Comparison of ENCODE assay signal across 8 cellular contexts in the genomic region with DNA sequence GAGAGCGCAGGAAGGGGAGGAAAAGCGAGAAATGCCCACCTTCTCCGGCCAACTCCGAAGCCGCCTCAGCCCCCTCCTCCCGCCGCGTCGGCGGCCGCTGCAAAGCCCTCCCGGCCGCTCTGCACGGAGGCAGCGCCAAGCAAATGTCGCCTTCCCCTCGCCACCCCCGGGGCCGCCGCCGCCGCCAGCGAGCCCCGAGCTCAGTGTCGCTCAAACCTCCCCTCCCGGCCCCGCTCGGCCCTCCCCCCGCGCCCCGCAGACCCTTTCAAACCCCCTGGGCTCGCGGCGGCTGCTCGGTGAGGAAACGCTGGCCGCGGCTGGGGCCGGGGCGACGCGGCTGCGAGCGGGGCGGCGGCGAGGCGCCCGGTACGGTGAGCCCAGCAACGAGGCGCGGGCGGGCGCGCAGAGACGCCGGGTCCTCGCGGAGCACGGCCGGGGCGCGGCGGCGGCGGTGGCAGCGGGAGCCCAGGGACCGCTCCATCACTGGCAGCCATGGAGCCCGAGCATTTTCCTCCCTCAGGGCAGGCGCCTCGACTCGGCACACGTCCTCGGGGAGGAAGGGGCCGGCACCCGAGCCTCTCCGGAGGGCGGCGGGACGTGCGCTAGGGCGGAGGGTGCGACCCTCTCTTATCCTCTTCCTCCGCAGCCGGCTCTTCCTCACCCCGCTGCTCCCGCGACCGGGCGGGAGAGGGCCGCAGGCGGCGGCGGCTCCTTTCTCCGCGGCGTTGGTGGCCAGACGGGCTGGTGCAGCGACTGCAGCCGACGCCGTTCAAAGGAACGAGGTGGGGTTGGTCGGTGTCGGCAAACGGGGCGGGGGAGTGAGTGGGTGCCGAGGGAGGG. TPM values are rescaled to one million over a fixed set of nuclear protein-coding genes. Genes with fewer than 3 reads are reported as not detected.
DNase-seq lines count a peak whose midpoint lies in the region; ATAC-seq, FAIRE-seq and TF ChIP-seq lines count a peak whose summit lies in the region.

No MANE protein-coding gene starts in this region.

- H3K27ac ChIP-seq in DND-41 (ENCODE audit: low read length) (peak overlapping the region; percentile 90), gastroesophageal sphincter (peak overlapping the region; percentile 90 to 98 (median 97)), pancreas (peak overlapping the region; percentile 93 to 98 (median 95))

- H3K36me3 ChIP-seq in DND-41 (ENCODE audit: insufficient read depth, low read length) (peaks cover 16% of the 10 kb centered on the region), gastroesophageal sphincter (peaks cover 0 to 12% of the 10 kb centered on the region in 2 donors), pancreas (no peaks in the 10 kb centered on the region)

- H3K4me3 ChIP-seq in DND-41 (ENCODE audit: low read depth in 1 of 2, low read length in 2 of 2) = peak overlapping the region; percentile 35 to 69
- peak overlapping the region; percentile 83 to 85 for H3K4me3 ChIP-seq in gastroesophageal sphincter
- H3K4me3 ChIP-seq in pancreas = peak overlapping the region; percentile 66 to 94 (median 88)

- ATAC-seq in DND-41 (ENCODE audit: insufficient read depth, low read depth) (peak; percentile 31), GM21717 (IDR thresholded peaks at IDR 0.05; ENCODE audit: unreplicated experiment) (peak; percentile 21), gastroesophageal sphincter (peak; percentile 1), pancreas (peak; percentile 4 to 55 (median 44)), GM18861 (IDR thresholded peaks at IDR 0.05; ENCODE audit: unreplicated experiment) (no peak)
- ATAC-seq in activated T-helper 17 cell treated with anti-CD3 and anti-CD28 coated beads, Interleukin-2, amount 50 U/mL, for 72 hours (replicated peaks) = peak; percentile 36

- peak; percentile 42 for DNase-seq in DND-41
- DNase-seq in LoVo (ENCODE audit: low spot score) = peak; percentile 13
- DNase-seq in pancreas = peak in 4 of 6 donors; percentile 19 to 71 (median 48)
- no peak for DNase-seq in cortex of kidney (lab: John Stamatoyannopoulos, UW)

- no peaks in the 10 kb centered on the region for H3K9me3 ChIP-seq in DND-41 (ENCODE audit: insufficient read depth, low read length, severe bottlenecking)
- no peaks in the 10 kb centered on the region for H3K9me3 ChIP-seq in gastroesophageal sphincter
- no peaks in the 10 kb centered on the region for H3K9me3 ChIP-seq in pancreas

- peaks cover 24% of the 10 kb centered on the region for H4K20me1 ChIP-seq in DND-41 (ENCODE audit: insufficient read depth, low read length)

- H3K27me3 ChIP-seq in DND-41 (ENCODE audit: insufficient read depth, low read length, poor library complexity) (no peaks in the 10 kb centered on the region), gastroesophageal sphincter (no peaks in the 10 kb centered on the region), pancreas (no peaks in the 10 kb centered on the region)

- H3K4me3 Mint-ChIP-seq in activated T-helper 17 cell treated with anti-CD3 and anti-CD28 coated beads, Interleukin-2, amount 50 U/mL, for 72 hours = peak overlapping the region; percentile 90

- peaks cover 29% of the 10 kb centered on the region for H3K4me1 Mint-ChIP-seq in activated T-helper 17 cell treated with anti-CD3 and anti-CD28 coated beads, Interleukin-2, amount 50 U/mL, for 72 hours

- peak overlapping the region; percentile 79 for H3K27ac Mint-ChIP-seq in activated T-helper 17 cell treated with anti-CD3 and anti-CD28 coated beads, Interleukin-2, amount 50 U/mL, for 72 hours

- no peaks in the 10 kb centered on the region for H3K9me3 Mint-ChIP-seq in activated T-helper 17 cell treated with anti-CD3 and anti-CD28 coated beads, Interleukin-2, amount 50 U/mL, for 72 hours

- H3K79me2 ChIP-seq in DND-41 (ENCODE audit: insufficient read depth, low read length) = peaks cover 37% of the 10 kb centered on the region

- peak in 1 of 2 donors; percentile 53 for TF ChIP-seq POLR2A in gastroesophageal sphincter (IDR thresholded peaks at IDR 0.05)

- H3K27me3 Mint-ChIP-seq in activated T-helper 17 cell treated with anti-CD3 and anti-CD28 coated beads, Interleukin-2, amount 50 U/mL, for 72 hours = no peaks in the 10 kb centered on the region

- peak overlapping the region; percentile 71 for H3K4me2 ChIP-seq in DND-41 (ENCODE audit: insufficient read depth, low read length)

- no peak for TF ChIP-seq CTCF in DND-41 (IDR thresholded peaks at IDR 0.05; ENCODE audit: borderline replicate concordance, extremely low read depth, low read length, poor library complexity, severe bottlenecking)
- no peak for TF ChIP-seq CTCF in gastroesophageal sphincter (IDR thresholded peaks at IDR 0.05)
- no peak for TF ChIP-seq CTCF in pancreas (IDR thresholded peaks at IDR 0.05)

- 0% methylated on average over 3 of the region's 109 CpGs; no CpG with 5 or more reads in 1 of the 2 donors for WGBS in gastroesophageal sphincter (ENCODE audit: low coverage in 1 of 2), 2 donors
- WGBS in pancreas, 2 donors = 0 to 1% methylated on average over 56 to 108 of the region's 109 CpGs

- no peak for FAIRE-seq in pancreas (lab: Jason Lieb, UNC)

- TF ChIP-seq EP300 in gastroesophageal sphincter (IDR thresholded peaks at IDR 0.05) = no peak

- H3K4me1 ChIP-seq in DND-41 (ENCODE audit: insufficient read depth, low read length) (peaks cover 53% of the 10 kb centered on the region), gastroesophageal sphincter (peaks cover 0 to 52% (median 8%) of the 10 kb centered on the region in 3 donors), pancreas (peaks cover 12 to 37% (median 32%) of the 10 kb centered on the region in 3 donors)

- peak overlapping the region; percentile 95 for H3K9ac ChIP-seq in DND-41 (ENCODE audit: low read depth, low read length)

- peaks cover 10% of the 10 kb centered on the region for H3K36me3 Mint-ChIP-seq in activated T-helper 17 cell treated with anti-CD3 and anti-CD28 coated beads, Interleukin-2, amount 50 U/mL, for 72 hours (ENCODE audit: low read depth)

- intact Hi-C loops in pancreas (cut with DNase I) = no loop called here

- H2AFZ ChIP-seq in DND-41 (ENCODE audit: low read depth, low read length) = peak overlapping the region; percentile 84

RNA-seq across cellular contexts. Expression of gene TSC22D1, which starts 0.5 kb away (rescaled TPM):
- total RNA-seq in activated T-helper 17 cell treated with anti-CD3 and anti-CD28 coated beads, Interleukin-2, amount 50 U/mL, for 72 hours = 1 to 10 TPM; 4.1 to 6.8 TPM
- 100 to 1,000 TPM; 223 to 389 (median 262) TPM for total RNA-seq in gastroesophageal sphincter
- 10 to 100 TPM; 16.8 to 43.2 (median 30.2) TPM for total RNA-seq in pancreas
- 10 to 100 TPM; 19.8 to 49.9 TPM for polyA plus RNA-seq in pancreas

Comparison
In these comparisons a context has a peak if more than half of its experiments do, and no peak if none do; other contexts are left out.
1. RNA of gene TSC22D1, which starts 0.5 kb away (total RNA-seq): 223 to 389 TPM in gastroesophageal sphincter; 16.8 to 43.2 TPM in pancreas and 4.1 to 6.8 TPM in activated T-helper 17 cell treated with anti-CD3 and anti-CD28 coated beads, Interleukin-2, amount 50 U/mL, for 72 hours; every median in the first group is over 4 times any median in the second.
2. Peak in every context shown above with its lines, with median percentiles within 50 percentile points of each other: H3K27ac ChIP-seq and H3K4me3 ChIP-seq.